Comparison of ENCODE assay signal across 17 cellular contexts in genomic region chr10:106866244-106866845, GRCh38.
DNase-seq lines count a peak whose midpoint lies in the region; ATAC-seq and TF ChIP-seq lines count a peak whose summit lies in the region.
"Had no signal": no experiment of that assay in that cellular context is flagged by ENCODE, and none has a peak within 500 bp of the region (broad histone marks: within the 10 kb centered on the region; RNA-seq: fewer than 3 reads in every experiment).

No MANE protein-coding gene starts in this region.

- H3K4ac ChIP-seq in mesendoderm (ENCODE audit: low read depth, low read length), result no peak overlapping the region

- no peak overlapping the region for H3K23ac ChIP-seq in mesendoderm (ENCODE audit: low read length)

- no peak overlapping the region for H2AK5ac ChIP-seq in mesendoderm (ENCODE audit: low read length)

- DNase-seq in mesendoderm, result peak; percentile 10
- no peak for DNase-seq in RKO (ENCODE audit: low spot score)
- no peak for DNase-seq in SW480 (ENCODE audit: low spot score)
- DNase-seq in GM10248 (ENCODE audit: extremely low spot score), result no peak
- DNase-seq: activated CD4-positive, alpha-beta T cell treated with anti-CD3 and anti-CD28 coated beads for 4 hours; DMS153; effector memory CD4-positive, alpha-beta T cell; NCI-H2227 treated with DMSO at 0.1 percent for 48 hours; posterior cingulate gyrus; SHP77; T1000 had no signal

- H3K27ac ChIP-seq in mesendoderm (ENCODE audit: low read depth, low read length), result no peak overlapping the region
- H3K27ac ChIP-seq: KMS-11, vagina had no signal

- H3K36me3 ChIP-seq in mesendoderm (ENCODE audit: control insufficient read depth, insufficient read depth, low read length), result no peaks in the 10 kb centered on the region
- H3K36me3 ChIP-seq: vagina had no signal

- no peak overlapping the region for H2BK15ac ChIP-seq in mesendoderm (replicated peaks; ENCODE audit: low read depth)

- H3K4me1 ChIP-seq in mesendoderm (ENCODE audit: control insufficient read depth, low read depth, low read length), result no peaks in the 10 kb centered on the region
- H3K4me1 ChIP-seq: vagina had no signal

- CTCF ChIA-PET in GM10248 (lab: Yijun Ruan, JAX), result interaction anchor here (0.9 to 1.2 kb wide), 2 partner anchors 16 to 114 kb away, joined by 4 read pairs; no protein-coding TSS in a partner anchor

- H3K79me2 ChIP-seq in mesendoderm (ENCODE audit: control insufficient read depth, insufficient read depth, low read length), result no peaks in the 10 kb centered on the region

- POLR2A ChIA-PET in GM10248 (lab: Yijun Ruan, JAX), result no interaction called here

- WGBS in mesendoderm (ENCODE audit: extremely low coverage, insufficient coverage, low lambda C conversion rate), result no CpG with 5 or more reads among the region's 7 CpGs

- H2BK120ac ChIP-seq in mesendoderm (ENCODE audit: low read depth, low read length), result no peak overlapping the region

- H4K5ac ChIP-seq in mesendoderm (ENCODE audit: low read length), result no peak overlapping the region

- H2BK5ac ChIP-seq in mesendoderm (ENCODE audit: low read length), result no peak overlapping the region

- H4K8ac ChIP-seq in mesendoderm (ENCODE audit: low read depth, low read length), result no peak overlapping the region

- H3K79me1 ChIP-seq in mesendoderm (ENCODE audit: low read length), result no peaks in the 10 kb centered on the region

- H3K4me2 ChIP-seq in mesendoderm (ENCODE audit: low read length), result no peak overlapping the region
- H3K4me2 ChIP-seq: KMS-11 had no signal

- H3K9ac ChIP-seq in mesendoderm (ENCODE audit: low read length), result no peak overlapping the region
- H3K9ac ChIP-seq: KMS-11 had no signal

- TF ChIP-seq CTCF in GM10248 (IDR thresholded peaks at IDR 0.05; ENCODE audit: control extremely low read depth, extremely low read depth, low read depth, missing control alignments), result no peak

- H3K4me3 ChIP-seq in mesendoderm (ENCODE audit: low read length), result no peak overlapping the region
- H3K4me3 ChIP-seq: vagina had no signal

- no peaks in the 10 kb centered on the region for H3K27me3 ChIP-seq in mesendoderm (ENCODE audit: insufficient read depth, low read length, poor library complexity)
- H3K27me3 ChIP-seq: vagina had no signal

- H3K18ac ChIP-seq in mesendoderm (ENCODE audit: low read length), result no peak overlapping the region

- no peak overlapping the region for H3K56ac ChIP-seq in mesendoderm (ENCODE audit: low read length)

- ATAC-seq in GM18867 (IDR thresholded peaks at IDR 0.05; ENCODE audit: unreplicated experiment) (peak; percentile 58), GM21576 (IDR thresholded peaks at IDR 0.05; ENCODE audit: unreplicated experiment) (peak; percentile 51), HG03378 (IDR thresholded peaks at IDR 0.05; ENCODE audit: unreplicated experiment) (peak; percentile 62), HG02870 (IDR thresholded peaks at IDR 0.05; ENCODE audit: unreplicated experiment) (no peak)
